16 cellular contexts compared by ENCODE assay signal in the genomic region with DNA sequence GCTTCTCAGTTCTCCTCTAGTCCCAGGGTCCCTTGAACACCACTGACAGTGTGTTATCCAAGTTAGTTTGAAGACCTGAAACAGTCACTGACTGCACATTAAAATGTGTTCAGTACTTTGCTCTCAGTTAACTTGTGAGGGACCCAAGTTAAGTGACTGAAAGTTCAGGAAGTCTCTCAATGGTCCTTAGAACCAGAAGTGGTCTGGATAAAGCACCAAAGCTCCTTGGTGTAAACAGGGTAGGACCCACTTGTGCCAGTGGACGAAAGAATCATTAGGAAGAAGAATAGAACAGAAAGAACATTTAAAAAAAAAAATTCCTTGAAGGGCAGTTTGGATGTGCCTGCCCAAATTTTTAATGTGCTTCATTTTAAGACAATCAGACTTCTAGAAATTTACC. TPM values are rescaled to one million over a fixed set of nuclear protein-coding genes. Genes with fewer than 3 reads are reported as not detected.
A peak's percentile ranks its signal among the peaks of the same experiment; 100 is the strongest.
DNase-seq lines count a peak whose midpoint lies in the region; ATAC-seq and TF ChIP-seq lines count a peak whose summit lies in the region.
"Had no signal": no experiment of that assay in that cellular context is flagged by ENCODE, and none has a peak within 500 bp of the region (broad histone marks: within the 10 kb centered on the region; RNA-seq: fewer than 3 reads in every experiment).

No MANE protein-coding gene starts in this region.

- ATAC-seq in gastroesophageal sphincter (no peak), HG02885 (IDR thresholded peaks at IDR 0.05; ENCODE audit: poor library complexity, unreplicated experiment) (no peak)
- ATAC-seq: activated T-cell treated with anti-CD3 and anti-CD28 coated beads, Interleukin-2, amount 50 U/mL, for 72 hours; stimulated activated naive CD8-positive, alpha-beta T cell treated with anti-CD3 and anti-CD28 coated beads, Interleukin-15, amount 100 ng/mL, for 72 hours had no signal

- H3K4me3 Mint-ChIP-seq in progenitor cell of endocrine pancreas (ENCODE audit: low read depth): no peak overlapping the region
- no peak overlapping the region for H3K4me3 Mint-ChIP-seq in activated CD4-positive, alpha-beta T cell treated with anti-CD3 and anti-CD28 coated beads, Interleukin-2, amount 10 ng/mL, durations not matched to agents 24 days and 14 days
- H3K4me3 Mint-ChIP-seq: activated CD4-positive, alpha-beta memory T cell treated with anti-CD3 and anti-CD28 coated beads for 36 hours; activated T-cell treated with anti-CD3 and anti-CD28 coated beads, Interleukin-2, amount 50 U/mL, for 72 hours; stimulated activated naive CD8-positive, alpha-beta T cell treated with anti-CD3 and anti-CD28 coated beads, Interleukin-15, amount 100 ng/mL, for 72 hours had no signal

- no peak overlapping the region for H3K27ac Mint-ChIP-seq in progenitor cell of endocrine pancreas
- H3K27ac Mint-ChIP-seq in activated CD4-positive, alpha-beta T cell treated with anti-CD3 and anti-CD28 coated beads, Interleukin-2, amount 10 ng/mL, durations not matched to agents 24 days and 14 days: no peak overlapping the region
- H3K27ac Mint-ChIP-seq: activated CD4-positive, alpha-beta memory T cell treated with anti-CD3 and anti-CD28 coated beads for 36 hours; activated T-cell treated with anti-CD3 and anti-CD28 coated beads, Interleukin-2, amount 50 U/mL, for 72 hours had no signal

- intact Hi-C loops in stomach (cut with DNase I; ENCODE audit: low total_unique reads): no loop called here
- intact Hi-C loops in activated CD4-positive, alpha-beta T cell treated with anti-CD3 and anti-CD28 coated beads, Interleukin-2, amount 10 ng/mL, durations not matched to agents 24 days and 14 days (cut with micrococcal nuclease): no loop called here

- no peak for TF ChIP-seq CTCF in SU-DHL-6 (IDR thresholded peaks at IDR 0.05; ENCODE audit: insufficient read depth, low read length, poor library complexity, severe bottlenecking)
- no peak for TF ChIP-seq CTCF in gastroesophageal sphincter (IDR thresholded peaks at IDR 0.05)
- no peak for TF ChIP-seq CTCF in stomach (IDR thresholded peaks at IDR 0.05)
- no peak for TF ChIP-seq CTCF in progenitor cell of endocrine pancreas (IDR thresholded peaks at IDR 0.05; ENCODE audit: unreplicated experiment)

- H3K9me3 Mint-ChIP-seq in progenitor cell of endocrine pancreas (ENCODE audit: low read depth): peaks cover 2% of the 10 kb centered on the region
- no peaks in the 10 kb centered on the region for H3K9me3 Mint-ChIP-seq in activated CD4-positive, alpha-beta T cell treated with anti-CD3 and anti-CD28 coated beads, Interleukin-2, amount 10 ng/mL, durations not matched to agents 24 days and 14 days
- H3K9me3 Mint-ChIP-seq: activated CD4-positive, alpha-beta memory T cell treated with anti-CD3 and anti-CD28 coated beads for 36 hours; activated T-cell treated with anti-CD3 and anti-CD28 coated beads, Interleukin-2, amount 50 U/mL, for 72 hours; stimulated activated naive CD8-positive, alpha-beta T cell treated with anti-CD3 and anti-CD28 coated beads, Interleukin-15, amount 100 ng/mL, for 72 hours had no signal

- H2AFZ ChIP-seq in GM23248: no peak overlapping the region
- no peak overlapping the region for H2AFZ ChIP-seq in SU-DHL-6 (ENCODE audit: low read depth, low read length, severe bottlenecking)

- H3K9me3 ChIP-seq in GM23248 (ENCODE audit: low read depth) (no peaks in the 10 kb centered on the region), SU-DHL-6 (ENCODE audit: insufficient read depth, low read length) (no peaks in the 10 kb centered on the region), gastroesophageal sphincter (no peaks in the 10 kb centered on the region), stomach (no peaks in the 10 kb centered on the region)

- DNase-seq in GM23248 (no peak), stomach (no peak), retina (no peak), progenitor cell of endocrine pancreas (ENCODE audit: low spot score, unreplicated experiment) (no peak)
- no peak for DNase-seq in activated CD4-positive, alpha-beta T cell treated with anti-CD3 and anti-CD28 coated beads, Interleukin-2, amount 10 ng/mL, durations not matched to agents 24 days and 14 days
- DNase-seq: activated CD4-positive, alpha-beta memory T cell treated with anti-CD3 and anti-CD28 coated beads for 36 hours; activated T-cell treated with anti-CD3 and anti-CD28 coated beads, Interleukin-2, amount 50 U/mL, for 72 hours; DMS 273 treated with DMSO at 0.1 percent for 48 hours; islet precursor cell; NCI-H146; stimulated activated CD4-positive, alpha-beta T cell treated with anti-CD3 and anti-CD28 coated beads, Interleukin-12 subunit alpha, Interleukin-12 subunit beta, amount 100 ng/mL, for 4 hours; stimulated activated naive CD8-positive, alpha-beta T cell treated with anti-CD3 and anti-CD28 coated beads, Interleukin-15, amount 100 ng/mL, for 72 hours; T-helper 9 cell had no signal

- H3K9me2 ChIP-seq in GM23248 (ENCODE audit: insufficient read depth): no peaks in the 10 kb centered on the region
- no peaks in the 10 kb centered on the region for H3K9me2 ChIP-seq in SU-DHL-6 (replicated peaks; ENCODE audit: insufficient read depth, low read length)

- TF ChIP-seq EP300 in gastroesophageal sphincter (IDR thresholded peaks at IDR 0.05): no peak
- no peak for TF ChIP-seq EP300 in stomach (IDR thresholded peaks at IDR 0.05)

- H3K27me3 ChIP-seq in GM23248 (replicated peaks; ENCODE audit: insufficient read depth): no peaks in the 10 kb centered on the region
- H3K27me3 ChIP-seq in SU-DHL-6 (ENCODE audit: low read length): no peaks in the 10 kb centered on the region
- no peaks in the 10 kb centered on the region for H3K27me3 ChIP-seq in gastroesophageal sphincter
- no peaks in the 10 kb centered on the region for H3K27me3 ChIP-seq in stomach

- H3F3A ChIP-seq in GM23248 (ENCODE audit: insufficient read depth) (peaks cover 8% of the 10 kb centered on the region; the same call in 1 of the 2 replicates), SU-DHL-6 (ENCODE audit: insufficient read depth) (peaks cover 17% of the 10 kb centered on the region)

- H3K36me3 ChIP-seq in GM23248 (ENCODE audit: low read depth) (peaks cover 13% of the 10 kb centered on the region; the same call in 1 of the 2 replicates), SU-DHL-6 (ENCODE audit: low read length) (peaks cover 8% of the 10 kb centered on the region), gastroesophageal sphincter (peaks cover 0 to 64% of the 10 kb centered on the region in 2 donors), stomach (peaks cover 17 to 56% (median 50%) of the 10 kb centered on the region in 4 donors)

- no peak overlapping the region for H3K4me3 ChIP-seq in GM23248
- peak overlapping the region; percentile 5 for H3K4me3 ChIP-seq in SU-DHL-6 (ENCODE audit: insufficient read depth, low read length, poor library complexity, severe bottlenecking)
- no peak overlapping the region for H3K4me3 ChIP-seq in gastroesophageal sphincter
- no peak overlapping the region for H3K4me3 ChIP-seq in stomach

- H3K36me3 Mint-ChIP-seq in progenitor cell of endocrine pancreas (ENCODE audit: insufficient read depth): peaks cover 12% of the 10 kb centered on the region
- peaks cover 51% of the 10 kb centered on the region for H3K36me3 Mint-ChIP-seq in activated CD4-positive, alpha-beta T cell treated with anti-CD3 and anti-CD28 coated beads, Interleukin-2, amount 10 ng/mL, durations not matched to agents 24 days and 14 days (ENCODE audit: low read depth)

- 31 to 32% methylated on average over 1 of the region's 1 CpG for WGBS in GM23248 (ENCODE audit: low coverage in 1 of 2, low lambda C conversion rate in 2 of 2, missing lambda C conversion rate in 2 of 2), 2 experiments
- 17 to 20% methylated on average over 1 of the region's 1 CpG for WGBS in gastroesophageal sphincter (ENCODE audit: low coverage in 1 of 2), 2 donors
- 51 to 70% (median 56%) methylated on average over 1 of the region's 1 CpG for WGBS in stomach, 5 donors

- H3K4me2 ChIP-seq in GM23248 (ENCODE audit: unreplicated experiment) (no peak overlapping the region), SU-DHL-6 (ENCODE audit: low read depth, low read length, poor library complexity, severe bottlenecking) (peak overlapping the region; percentile 51)

- in situ Hi-C loops in GM23248 (cut with MboI): no loop called here

- H3K9ac ChIP-seq in GM23248 (no peak overlapping the region), SU-DHL-6 (ENCODE audit: low read length) (peak overlapping the region; percentile 3; the same call in 1 of the 2 replicates)

- peaks cover 2% of the 10 kb centered on the region for H3K4me1 Mint-ChIP-seq in progenitor cell of endocrine pancreas (ENCODE audit: low read depth)
- H3K4me1 Mint-ChIP-seq in activated CD4-positive, alpha-beta T cell treated with anti-CD3 and anti-CD28 coated beads, Interleukin-2, amount 10 ng/mL, durations not matched to agents 24 days and 14 days: peaks cover 3% of the 10 kb centered on the region
- H3K4me1 Mint-ChIP-seq: stimulated activated naive CD8-positive, alpha-beta T cell treated with anti-CD3 and anti-CD28 coated beads, Interleukin-15, amount 100 ng/mL, for 72 hours had no signal

- H3K27me3 Mint-ChIP-seq in progenitor cell of endocrine pancreas: no peaks in the 10 kb centered on the region
- H3K27me3 Mint-ChIP-seq in activated CD4-positive, alpha-beta T cell treated with anti-CD3 and anti-CD28 coated beads, Interleukin-2, amount 10 ng/mL, durations not matched to agents 24 days and 14 days: no peaks in the 10 kb centered on the region
- H3K27me3 Mint-ChIP-seq: activated CD4-positive, alpha-beta memory T cell treated with anti-CD3 and anti-CD28 coated beads for 36 hours; stimulated activated naive CD8-positive, alpha-beta T cell treated with anti-CD3 and anti-CD28 coated beads, Interleukin-15, amount 100 ng/mL, for 72 hours had no signal

- H3K27ac ChIP-seq in GM23248 (peak overlapping the region; percentile 59; the same call in 1 of the 2 replicates), SU-DHL-6 (ENCODE audit: low read depth, low read length) (peak overlapping the region; percentile 71), gastroesophageal sphincter (peak overlapping the region; percentile 55 to 81 (median 72)), stomach (peak overlapping the region in 4 of 5 donors; percentile 64 to 79 (median 70))

- H3K4me1 ChIP-seq in GM23248 (ENCODE audit: insufficient read depth) (peaks cover 9% of the 10 kb centered on the region), gastroesophageal sphincter (peaks cover 5 to 74% (median 34%) of the 10 kb centered on the region in 3 donors), stomach (peaks cover 27 to 70% (median 55%) of the 10 kb centered on the region in 4 donors)

- H4K20me1 ChIP-seq in GM23248 (ENCODE audit: insufficient read depth) (no peaks in the 10 kb centered on the region), SU-DHL-6 (ENCODE audit: low read depth, low read length) (no peaks in the 10 kb centered on the region)

- TF ChIP-seq POLR2A in gastroesophageal sphincter (IDR thresholded peaks at IDR 0.05) (no peak), stomach (IDR thresholded peaks at IDR 0.05) (no peak)

- no peaks in the 10 kb centered on the region for H3K79me2 ChIP-seq in GM23248 (ENCODE audit: insufficient read depth)
- H3K79me2 ChIP-seq in SU-DHL-6 (ENCODE audit: insufficient read depth, low read length): no peaks in the 10 kb centered on the region

RNA-seq across cellular contexts. Expression of gene NOD1, which starts 45.1 kb away (rescaled TPM):
- 8.6 and 11.1 TPM in 2 replicates for total RNA-seq in GM23248 (2014; rRNA removed; shearing (Covaris generic))
- 4.4 and 5.9 TPM in 2 replicates for polyA plus RNA-seq in GM23248 (2016; fragmentation: Nextera tagmentation; extraction: Ambion mirVana)
- total RNA-seq in gastroesophageal sphincter: 10 to 100 TPM; 10.3 to 28.1 (median 16.9) TPM
- 10 to 100 TPM in 2 of 5 donors, 1 to 10 TPM in 3; 2.3 to 18.3 (median 7.0) TPM for total RNA-seq in stomach
- 1 to 10 TPM; 4.2 to 6.0 (median 4.7) TPM for polyA plus RNA-seq in stomach
- total RNA-seq in progenitor cell of endocrine pancreas: 2.9 and 3.6 TPM in 2 replicates
- 11.6 and 12.9 TPM in 2 replicates for total RNA-seq in activated CD4-positive, alpha-beta T cell treated with anti-CD3 and anti-CD28 coated beads, Interleukin-2, amount 10 ng/mL, durations not matched to agents 24 days and 14 days
